Comparison of ENCODE assay signal across 9 cellular contexts in the genomic region with DNA sequence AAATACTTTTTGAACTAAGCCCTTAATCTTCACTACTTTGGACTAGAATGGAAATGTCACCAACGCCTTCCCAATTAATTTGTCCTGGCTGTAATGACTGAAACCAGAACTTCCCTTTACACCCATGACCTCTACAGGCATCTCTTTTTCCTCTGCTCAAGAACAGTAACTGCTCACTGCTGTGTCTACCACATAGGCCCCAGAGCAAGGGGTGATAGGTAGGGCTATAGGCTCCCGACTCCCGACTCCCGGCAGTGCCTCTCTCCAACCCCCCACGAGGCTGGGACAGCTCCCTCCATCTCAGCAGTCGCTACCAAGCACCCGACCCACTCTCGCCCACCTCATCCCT. TPM values are rescaled to one million over a fixed set of nuclear protein-coding genes. Genes with fewer than 3 reads are reported as not detected.
DNase-seq lines count a peak whose midpoint lies in the region; ATAC-seq and TF ChIP-seq lines count a peak whose summit lies in the region.
"Had no signal": no experiment of that assay in that cellular context is flagged by ENCODE, and none has a peak within 500 bp of the region (broad histone marks: within the 10 kb centered on the region; RNA-seq: fewer than 3 reads in every experiment).

No MANE protein-coding gene starts in this region.

- peak overlapping the region; percentile 98 for H3K27ac Mint-ChIP-seq in MCF 10A (ENCODE audit: low read depth, unreplicated experiment)

- peak overlapping the region; percentile 94 for H3K4me3 Mint-ChIP-seq in MCF 10A (ENCODE audit: unreplicated experiment)

- no peaks in the 10 kb centered on the region for H3K36me3 Mint-ChIP-seq in MCF 10A (ENCODE audit: insufficient read depth, unreplicated experiment)

- H3K36me3 ChIP-seq in ES-I3 (ENCODE audit: insufficient read depth, low read length) (no peaks in the 10 kb centered on the region), HUES6 (ENCODE audit: control insufficient read depth, insufficient read depth, low read length) (no peaks in the 10 kb centered on the region), mesodermal cell (ENCODE audit: control insufficient read depth, insufficient read depth, low read length) (no peaks in the 10 kb centered on the region)

- H3K27me3 Mint-ChIP-seq in MCF 10A (ENCODE audit: insufficient read depth, unreplicated experiment), result no peaks in the 10 kb centered on the region

- TF ChIP-seq CTCF in MCF 10A (IDR thresholded peaks at IDR 0.05; ENCODE audit: unreplicated experiment), result no peak

- H3K9ac ChIP-seq in ES-I3 (ENCODE audit: low read depth, low read length) (peak overlapping the region; percentile 58), HUES6 (ENCODE audit: low read length) (peak overlapping the region; percentile 58)

- no peaks in the 10 kb centered on the region for H3K9me3 Mint-ChIP-seq in MCF 10A (ENCODE audit: unreplicated experiment)

- intact Hi-C loops in MCF 10A (cut with micrococcal nuclease), result loop anchor here (1.0 to 2.0 kb wide), 3 partner anchors 151 to 311 kb away; a partner anchor contains a TSS

- 0 out of 2 replicates have a peak, but pooled peaks cover 4% of the 10 kb centered on the region for H3K4me1 ChIP-seq in ES-I3 (ENCODE audit: insufficient read depth, low read length)
- H3K4me1 ChIP-seq in HUES6 (ENCODE audit: control insufficient read depth, insufficient read depth, low read length), result peaks cover 17% of the 10 kb centered on the region
- peaks cover 3% of the 10 kb centered on the region for H3K4me1 ChIP-seq in mesodermal cell (ENCODE audit: control insufficient read depth, insufficient read depth, low read length, poor library complexity, severe bottlenecking)

- H3K27ac ChIP-seq in HUES6 (ENCODE audit: low read depth, low read length) (no peak overlapping the region; the same call in 1 of the 2 replicates), mesodermal cell (ENCODE audit: low read depth, low read length, severe bottlenecking) (peak overlapping the region; percentile 96)

- 22 to 60% methylated on average over 4 to 7 of the region's 8 CpGs for WGBS in mesodermal cell (ENCODE audit: insufficient coverage in 2 of 2), 2 experiments

- peak; percentile 61 for ATAC-seq in GM21423 (IDR thresholded peaks at IDR 0.05; ENCODE audit: unreplicated experiment)

- POLR2A ChIA-PET in MCF 10A (lab: Yijun Ruan, JAX), result interaction anchor here (0.7 to 2.6 kb wide), 8 partner anchors 8 to 335 kb away, joined by 3 to 25 read pairs (median 8); a partner anchor contains a TSS

- DNase-seq in MCF 10A (ENCODE audit: unreplicated experiment), result no peak
- DNase-seq in stimulated activated CD4-positive, alpha-beta T cell treated with anti-CD3 and anti-CD28 coated beads, Interleukin-15, amount 100 ng/mL, for 24 hours, result no peak
- no peak for DNase-seq in T-helper 9 cell
- no peak for DNase-seq in retina

- H3K4me1 Mint-ChIP-seq in MCF 10A (ENCODE audit: insufficient read depth, unreplicated experiment), result no peaks in the 10 kb centered on the region

- no peaks in the 10 kb centered on the region for H3K9me3 ChIP-seq in ES-I3 (ENCODE audit: control insufficient read depth, insufficient read depth, low read length)
- H3K9me3 ChIP-seq in HUES6 (ENCODE audit: control insufficient read depth, insufficient read depth, low read depth, low read length), result no peaks in the 10 kb centered on the region
- no peaks in the 10 kb centered on the region for H3K9me3 ChIP-seq in mesodermal cell (ENCODE audit: control insufficient read depth, low read length)

- BruUV-seq in MCF 10A (replicated peaks; lab: Mats Ljungman, UMichigan), result no TSS peak

- CTCF ChIA-PET in MCF 10A (lab: Yijun Ruan, JAX), result interaction anchor here (0.6 kb wide), 2 partner anchors 10 to 782 kb away, joined by 3 read pairs; no protein-coding TSS in a partner anchor

- peak overlapping the region; percentile 66 for H3K4me3 ChIP-seq in HUES6 (ENCODE audit: low read depth, low read length)
- H3K4me3 ChIP-seq in mesodermal cell (ENCODE audit: extremely low read depth, insufficient read depth, low read length, poor library complexity, severe bottlenecking), result peak overlapping the region; percentile 50

- peaks cover 70% of the 10 kb centered on the region for H3K27me3 ChIP-seq in HUES6 (ENCODE audit: control insufficient read depth, insufficient read depth, low read length)

RNA-seq across cellular contexts. Expression of a gene that starts 0.4 kb away (rescaled TPM):
- total RNA-seq in MCF 10A (2022), result 1.3 and 2.2 TPM in 2 replicates
- not detected for polyA plus RNA-seq in mesodermal cell (2013, experiment 1 of 2)
- 0.15 TPM for polyA plus RNA-seq in mesodermal cell (2013, experiment 2 of 2)
- total RNA-seq: SK-MEL-5 had no signal
